1 cellular context compared by ENCODE assay signal in the genomic region with DNA sequence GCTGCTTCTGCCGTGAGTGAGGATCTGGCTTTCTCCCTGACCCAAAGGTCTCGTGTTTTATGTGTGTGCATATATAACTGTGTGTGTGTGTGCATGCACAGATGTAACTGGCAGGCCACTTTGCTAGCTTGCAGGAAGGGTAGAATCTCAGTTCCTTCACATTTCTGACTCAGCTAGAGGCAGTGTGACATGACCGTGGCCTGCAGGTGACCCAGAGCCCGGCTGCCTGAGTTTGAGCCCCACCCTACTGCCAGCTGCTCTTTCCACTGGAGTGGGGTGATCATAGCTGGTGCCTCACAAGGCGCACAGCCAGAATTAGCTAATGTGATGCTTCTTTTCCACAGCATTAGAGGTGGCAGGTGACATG.
TF ChIP-seq lines count a peak whose summit lies in the region.

No MANE protein-coding gene starts in this region.

TF ChIP-seq in HepG2, 621 proteins besides CTCF, POLR2A, EP300 and RAD21:
- no peak for TF ChIP-seq HOXA5 (CRISPR knock-in tag; IDR thresholded peaks at IDR 0.05)
- no peak for TF ChIP-seq POLR2G (IDR thresholded peaks at IDR 0.05; ENCODE audit: low read depth, low read length)
- TF ChIP-seq, protein P1, sequence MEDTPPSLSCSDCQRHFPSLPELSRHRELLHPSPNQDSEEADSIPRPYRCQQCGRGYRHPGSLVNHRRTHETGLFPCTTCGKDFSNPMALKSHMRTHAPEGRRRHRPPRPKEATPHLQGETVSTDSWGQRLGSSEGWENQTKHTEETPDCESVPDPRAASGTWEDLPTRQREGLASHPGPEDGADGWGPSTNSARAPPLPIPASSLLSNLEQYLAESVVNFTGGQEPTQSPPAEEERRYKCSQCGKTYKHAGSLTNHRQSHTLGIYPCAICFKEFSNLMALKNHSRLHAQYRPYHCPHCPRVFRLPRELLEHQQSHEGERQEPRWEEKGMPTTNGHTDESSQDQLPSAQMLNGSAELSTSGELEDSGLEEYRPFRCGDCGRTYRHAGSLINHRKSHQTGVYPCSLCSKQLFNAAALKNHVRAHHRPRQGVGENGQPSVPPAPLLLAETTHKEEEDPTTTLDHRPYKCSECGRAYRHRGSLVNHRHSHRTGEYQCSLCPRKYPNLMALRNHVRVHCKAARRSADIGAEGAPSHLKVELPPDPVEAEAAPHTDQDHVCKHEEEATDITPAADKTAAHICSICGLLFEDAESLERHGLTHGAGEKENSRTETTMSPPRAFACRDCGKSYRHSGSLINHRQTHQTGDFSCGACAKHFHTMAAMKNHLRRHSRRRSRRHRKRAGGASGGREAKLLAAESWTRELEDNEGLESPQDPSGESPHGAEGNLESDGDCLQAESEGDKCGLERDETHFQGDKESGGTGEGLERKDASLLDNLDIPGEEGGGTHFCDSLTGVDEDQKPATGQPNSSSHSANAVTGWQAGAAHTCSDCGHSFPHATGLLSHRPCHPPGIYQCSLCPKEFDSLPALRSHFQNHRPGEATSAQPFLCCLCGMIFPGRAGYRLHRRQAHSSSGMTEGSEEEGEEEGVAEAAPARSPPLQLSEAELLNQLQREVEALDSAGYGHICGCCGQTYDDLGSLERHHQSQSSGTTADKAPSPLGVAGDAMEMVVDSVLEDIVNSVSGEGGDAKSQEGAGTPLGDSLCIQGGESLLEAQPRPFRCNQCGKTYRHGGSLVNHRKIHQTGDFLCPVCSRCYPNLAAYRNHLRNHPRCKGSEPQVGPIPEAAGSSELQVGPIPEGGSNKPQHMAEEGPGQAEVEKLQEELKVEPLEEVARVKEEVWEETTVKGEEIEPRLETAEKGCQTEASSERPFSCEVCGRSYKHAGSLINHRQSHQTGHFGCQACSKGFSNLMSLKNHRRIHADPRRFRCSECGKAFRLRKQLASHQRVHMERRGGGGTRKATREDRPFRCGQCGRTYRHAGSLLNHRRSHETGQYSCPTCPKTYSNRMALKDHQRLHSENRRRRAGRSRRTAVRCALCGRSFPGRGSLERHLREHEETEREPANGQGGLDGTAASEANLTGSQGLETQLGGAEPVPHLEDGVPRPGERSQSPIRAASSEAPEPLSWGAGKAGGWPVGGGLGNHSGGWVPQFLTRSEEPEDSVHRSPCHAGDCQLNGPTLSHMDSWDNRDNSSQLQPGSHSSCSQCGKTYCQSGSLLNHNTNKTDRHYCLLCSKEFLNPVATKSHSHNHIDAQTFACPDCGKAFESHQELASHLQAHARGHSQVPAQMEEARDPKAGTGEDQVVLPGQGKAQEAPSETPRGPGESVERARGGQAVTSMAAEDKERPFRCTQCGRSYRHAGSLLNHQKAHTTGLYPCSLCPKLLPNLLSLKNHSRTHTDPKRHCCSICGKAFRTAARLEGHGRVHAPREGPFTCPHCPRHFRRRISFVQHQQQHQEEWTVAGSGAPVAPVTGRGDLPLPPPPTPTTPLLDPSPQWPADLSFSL (CRISPR knock-in tag; IDR thresholded peaks at IDR 0.05) = no peak
- TF ChIP-seq ZNF180 (CRISPR knock-in tag; IDR thresholded peaks at IDR 0.05; ENCODE audit: borderline replicate concordance, low read depth) = no peak
